ENCODE assay signal across 13 cellular contexts in the genomic region with DNA sequence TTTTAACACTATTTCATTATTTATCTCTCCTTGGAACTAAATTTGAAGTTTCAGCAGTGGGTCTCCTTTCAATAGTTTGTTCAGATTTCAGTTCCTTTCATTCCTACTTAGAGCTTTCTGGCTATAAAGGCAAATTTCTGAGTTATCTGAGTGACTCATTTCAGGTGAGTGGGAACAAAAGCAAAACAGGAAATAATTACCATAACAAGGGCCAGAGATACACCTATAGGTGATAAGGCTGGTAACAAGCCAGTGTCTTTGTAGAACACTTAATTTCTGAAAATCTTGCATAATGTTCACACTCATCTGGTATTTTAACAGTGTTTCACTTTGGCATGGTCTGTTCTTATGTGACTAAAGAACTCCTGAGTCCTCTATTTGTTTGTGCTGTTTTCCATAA.
DNase-seq lines count a peak whose midpoint lies in the region; ATAC-seq and TF ChIP-seq lines count a peak whose summit lies in the region.
"Had no signal": no experiment of that assay in that cellular context is flagged by ENCODE, and none has a peak within 500 bp of the region (broad histone marks: within the 10 kb centered on the region; RNA-seq: fewer than 3 reads in every experiment).

No MANE protein-coding gene starts in this region.

- no TSS peak for BruUV-seq in Calu3 (replicated peaks; lab: Mats Ljungman, UMichigan)

- intact Hi-C loops in Calu3 (cut with micrococcal nuclease; ENCODE audit: unreplicated experiment), result no loop called here
- intact Hi-C loops in activated T-helper 2 cell treated with anti-CD3 and anti-CD28 coated beads, Interferon-gamma antibody, Interleukin-2, Interleukin-4, amounts not matched to agents 10 μg/mL and 5 μg/mL and 100 μg/mL, durations not matched to agents 14 hours and 24 hours and 36 hours (cut with micrococcal nuclease), result loop anchor here (2.0 kb wide), 1 partner anchor 64 kb away; a partner anchor contains a TSS
- intact Hi-C loops in left lung (cut with DNase I), result no loop called here
- intact Hi-C loops in upper lobe of right lung (cut with DNase I), result no loop called here

- ATAC-seq in HG02885 (IDR thresholded peaks at IDR 0.05; ENCODE audit: poor library complexity, unreplicated experiment) (peak; percentile 54), left lung (peak; percentile 25), upper lobe of right lung (no peak), HG02678 (IDR thresholded peaks at IDR 0.05; ENCODE audit: unreplicated experiment) (no peak)

- H3K36me3 Mint-ChIP-seq in Calu3 (ENCODE audit: insufficient read depth, unreplicated experiment), result peaks cover 5% of the 10 kb centered on the region
- no peaks in the 10 kb centered on the region for H3K36me3 Mint-ChIP-seq in activated T-helper 2 cell treated with anti-CD3 and anti-CD28 coated beads, Interferon-gamma antibody, Interleukin-2, Interleukin-4, amounts not matched to agents 10 μg/mL and 5 μg/mL and 100 μg/mL, durations not matched to agents 14 hours and 24 hours and 36 hours (ENCODE audit: low read depth)
- H3K36me3 Mint-ChIP-seq: naive B cell had no signal

- H3K4me3 ChIP-seq in left lung, result no peak overlapping the region
- H3K4me3 ChIP-seq in upper lobe of right lung, result no peak overlapping the region
- H3K4me3 ChIP-seq: HAP-1 had no signal

- H3K27ac ChIP-seq in left lung (no peak overlapping the region), upper lobe of right lung (no peak overlapping the region)

- H3K27ac Mint-ChIP-seq in Calu3 (ENCODE audit: unreplicated experiment), result peak overlapping the region; percentile 66
- H3K27ac Mint-ChIP-seq in activated T-helper 2 cell treated with anti-CD3 and anti-CD28 coated beads, Interferon-gamma antibody, Interleukin-2, Interleukin-4, amounts not matched to agents 10 μg/mL and 5 μg/mL and 100 μg/mL, durations not matched to agents 14 hours and 24 hours and 36 hours, result peak overlapping the region; percentile 14
- H3K27ac Mint-ChIP-seq: naive B cell had no signal

- no peak for TF ChIP-seq CTCF in Calu3 (IDR thresholded peaks at IDR 0.05; ENCODE audit: unreplicated experiment)
- TF ChIP-seq CTCF in left lung (IDR thresholded peaks at IDR 0.05), result no peak
- TF ChIP-seq CTCF in upper lobe of right lung (IDR thresholded peaks at IDR 0.05), result no peak

- H3K4me1 ChIP-seq in left lung, result no peaks in the 10 kb centered on the region
- H3K4me1 ChIP-seq in upper lobe of right lung, result no peaks in the 10 kb centered on the region
- H3K4me1 ChIP-seq: HAP-1 had no signal

- CTCF ChIA-PET in Calu3 (lab: Charles Lee), result interaction anchor here (0.6 to 1.0 kb wide), 2 partner anchors 26 to 176 kb away, joined by 3 read pairs; no protein-coding TSS in a partner anchor

- DNase-seq in Calu3 (no peak), left lung (no peak), upper lobe of right lung (no peak), amygdala (lab: John Stamatoyannopoulos, UW) (no peak), GF-D8 (lab: John Stamatoyannopoulos, UW) (no peak)
- no peak for DNase-seq in activated T-helper 2 cell treated with anti-CD3 and anti-CD28 coated beads, Interferon-gamma antibody, Interleukin-2, Interleukin-4, amounts not matched to agents 10 μg/mL and 5 μg/mL and 100 μg/mL, durations not matched to agents 14 hours and 24 hours and 36 hours (ENCODE audit: low spot score)
- DNase-seq: AML-193, islet precursor cell, naive B cell, SHP77 had no signal

- H3K27me3 ChIP-seq in left lung (no peaks in the 10 kb centered on the region), upper lobe of right lung (no peaks in the 10 kb centered on the region)

- H3K9me3 ChIP-seq in left lung, result no peaks in the 10 kb centered on the region
- no peaks in the 10 kb centered on the region for H3K9me3 ChIP-seq in upper lobe of right lung
- H3K9me3 ChIP-seq: HAP-1 had no signal

- peaks cover 28% of the 10 kb centered on the region for H3K4me1 Mint-ChIP-seq in Calu3 (ENCODE audit: low read depth, unreplicated experiment)
- peaks cover 18% of the 10 kb centered on the region for H3K4me1 Mint-ChIP-seq in activated T-helper 2 cell treated with anti-CD3 and anti-CD28 coated beads, Interferon-gamma antibody, Interleukin-2, Interleukin-4, amounts not matched to agents 10 μg/mL and 5 μg/mL and 100 μg/mL, durations not matched to agents 14 hours and 24 hours and 36 hours (ENCODE audit: low read depth)
- H3K4me1 Mint-ChIP-seq: naive B cell had no signal

- no peaks in the 10 kb centered on the region for H3K36me3 ChIP-seq in left lung
- H3K36me3 ChIP-seq in upper lobe of right lung, result no peaks in the 10 kb centered on the region
- H3K36me3 ChIP-seq: HAP-1 had no signal

- H3K4me3 Mint-ChIP-seq in Calu3 (ENCODE audit: low read depth, unreplicated experiment), result no peak overlapping the region
- no peak overlapping the region for H3K4me3 Mint-ChIP-seq in activated T-helper 2 cell treated with anti-CD3 and anti-CD28 coated beads, Interferon-gamma antibody, Interleukin-2, Interleukin-4, amounts not matched to agents 10 μg/mL and 5 μg/mL and 100 μg/mL, durations not matched to agents 14 hours and 24 hours and 36 hours (ENCODE audit: low read depth)
- H3K4me3 Mint-ChIP-seq: naive B cell had no signal

- H3K27me3 Mint-ChIP-seq in Calu3 (ENCODE audit: unreplicated experiment), result no peaks in the 10 kb centered on the region
- no peaks in the 10 kb centered on the region for H3K27me3 Mint-ChIP-seq in activated T-helper 2 cell treated with anti-CD3 and anti-CD28 coated beads, Interferon-gamma antibody, Interleukin-2, Interleukin-4, amounts not matched to agents 10 μg/mL and 5 μg/mL and 100 μg/mL, durations not matched to agents 14 hours and 24 hours and 36 hours (ENCODE audit: low read depth)

- no peaks in the 10 kb centered on the region for H3K9me3 Mint-ChIP-seq in Calu3 (ENCODE audit: low read depth, unreplicated experiment)
- H3K9me3 Mint-ChIP-seq in activated T-helper 2 cell treated with anti-CD3 and anti-CD28 coated beads, Interferon-gamma antibody, Interleukin-2, Interleukin-4, amounts not matched to agents 10 μg/mL and 5 μg/mL and 100 μg/mL, durations not matched to agents 14 hours and 24 hours and 36 hours, result no peaks in the 10 kb centered on the region

Comparison
In these comparisons a context has a peak if more than half of its experiments do, and no peak if none do; other contexts are left out.
1. ATAC-seq: peak in HG02885 (single experiment) and left lung (single experiment); none in upper lobe of right lung (single experiment) and HG02678 (single experiment).